ENCODE assay signal across 1 cellular context in the genomic region with DNA sequence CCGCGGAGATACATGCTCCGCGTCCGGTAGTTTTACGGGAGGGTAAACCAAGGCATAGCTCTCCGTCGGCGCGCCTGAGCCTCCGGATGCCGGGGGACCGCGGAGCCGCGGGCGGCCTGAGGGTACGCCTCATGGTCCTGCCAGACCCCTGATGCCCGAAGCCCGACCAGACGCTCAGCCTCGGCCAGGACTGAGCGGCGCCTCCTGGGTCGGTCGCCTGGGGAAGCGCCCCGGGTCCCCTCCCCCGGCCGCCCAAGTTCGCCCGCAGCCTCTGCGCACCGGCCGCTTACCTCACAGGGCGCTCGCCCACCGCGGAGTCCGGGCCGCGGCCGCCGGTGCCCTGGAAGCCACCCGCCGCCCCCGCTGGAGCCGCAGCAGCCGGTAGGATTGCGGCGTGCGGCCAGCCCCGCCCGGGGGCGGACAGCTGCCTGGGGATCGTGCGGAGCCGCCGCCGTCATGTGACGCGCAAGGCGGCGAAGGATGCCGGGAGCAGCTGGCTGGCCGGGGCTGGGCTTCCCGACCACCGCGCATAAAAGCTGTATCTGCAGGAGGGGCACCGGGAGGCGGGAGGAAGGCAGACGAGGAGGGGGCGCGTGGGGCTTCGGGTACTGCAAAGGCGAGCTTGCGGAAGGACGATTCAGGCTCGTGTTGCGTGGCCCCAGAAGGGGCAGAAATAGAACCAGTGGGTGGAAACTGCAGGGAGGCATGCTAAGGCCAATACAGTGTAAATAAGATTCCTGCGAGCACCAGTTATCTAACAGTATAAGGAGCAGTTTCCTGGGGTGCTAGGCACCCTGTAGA.
TF ChIP-seq lines count a peak whose summit lies in the region.

A gene with protein sequence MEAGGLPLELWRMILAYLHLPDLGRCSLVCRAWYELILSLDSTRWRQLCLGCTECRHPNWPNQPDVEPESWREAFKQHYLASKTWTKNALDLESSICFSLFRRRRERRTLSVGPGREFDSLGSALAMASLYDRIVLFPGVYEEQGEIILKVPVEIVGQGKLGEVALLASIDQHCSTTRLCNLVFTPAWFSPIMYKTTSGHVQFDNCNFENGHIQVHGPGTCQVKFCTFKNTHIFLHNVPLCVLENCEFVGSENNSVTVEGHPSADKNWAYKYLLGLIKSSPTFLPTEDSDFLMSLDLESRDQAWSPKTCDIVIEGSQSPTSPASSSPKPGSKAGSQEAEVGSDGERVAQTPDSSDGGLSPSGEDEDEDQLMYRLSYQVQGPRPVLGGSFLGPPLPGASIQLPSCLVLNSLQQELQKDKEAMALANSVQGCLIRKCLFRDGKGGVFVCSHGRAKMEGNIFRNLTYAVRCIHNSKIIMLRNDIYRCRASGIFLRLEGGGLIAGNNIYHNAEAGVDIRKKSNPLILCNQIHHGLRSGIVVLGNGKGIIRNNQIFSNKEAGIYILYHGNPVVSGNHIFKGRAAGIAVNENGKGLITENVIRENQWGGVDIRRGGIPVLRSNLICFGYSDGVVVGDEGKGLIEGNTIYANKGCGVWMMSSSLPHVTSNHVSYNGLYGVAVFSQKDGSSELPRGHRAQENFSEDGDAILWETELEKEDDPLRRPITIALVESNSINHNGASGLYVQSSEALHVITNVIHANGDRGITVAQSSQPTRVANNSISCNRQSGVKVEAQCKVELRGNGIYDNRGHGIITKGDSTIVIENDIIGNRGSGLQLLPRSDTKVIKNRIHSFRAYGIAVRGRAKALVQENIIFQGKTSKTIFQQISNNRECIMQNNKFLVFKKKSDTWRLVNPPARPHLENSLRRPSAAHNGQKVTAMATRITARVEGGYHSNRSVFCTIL (minus strand): TSS at position 460 of the 801 bp plus-strand sequence. CDS start 34,612 bp downstream, outside the sequence.

TF ChIP-seq in GM12878, 131 proteins besides CTCF, POLR2A, EP300 and RAD21 (continued from another document):
- TF ChIP-seq, protein P1, sequence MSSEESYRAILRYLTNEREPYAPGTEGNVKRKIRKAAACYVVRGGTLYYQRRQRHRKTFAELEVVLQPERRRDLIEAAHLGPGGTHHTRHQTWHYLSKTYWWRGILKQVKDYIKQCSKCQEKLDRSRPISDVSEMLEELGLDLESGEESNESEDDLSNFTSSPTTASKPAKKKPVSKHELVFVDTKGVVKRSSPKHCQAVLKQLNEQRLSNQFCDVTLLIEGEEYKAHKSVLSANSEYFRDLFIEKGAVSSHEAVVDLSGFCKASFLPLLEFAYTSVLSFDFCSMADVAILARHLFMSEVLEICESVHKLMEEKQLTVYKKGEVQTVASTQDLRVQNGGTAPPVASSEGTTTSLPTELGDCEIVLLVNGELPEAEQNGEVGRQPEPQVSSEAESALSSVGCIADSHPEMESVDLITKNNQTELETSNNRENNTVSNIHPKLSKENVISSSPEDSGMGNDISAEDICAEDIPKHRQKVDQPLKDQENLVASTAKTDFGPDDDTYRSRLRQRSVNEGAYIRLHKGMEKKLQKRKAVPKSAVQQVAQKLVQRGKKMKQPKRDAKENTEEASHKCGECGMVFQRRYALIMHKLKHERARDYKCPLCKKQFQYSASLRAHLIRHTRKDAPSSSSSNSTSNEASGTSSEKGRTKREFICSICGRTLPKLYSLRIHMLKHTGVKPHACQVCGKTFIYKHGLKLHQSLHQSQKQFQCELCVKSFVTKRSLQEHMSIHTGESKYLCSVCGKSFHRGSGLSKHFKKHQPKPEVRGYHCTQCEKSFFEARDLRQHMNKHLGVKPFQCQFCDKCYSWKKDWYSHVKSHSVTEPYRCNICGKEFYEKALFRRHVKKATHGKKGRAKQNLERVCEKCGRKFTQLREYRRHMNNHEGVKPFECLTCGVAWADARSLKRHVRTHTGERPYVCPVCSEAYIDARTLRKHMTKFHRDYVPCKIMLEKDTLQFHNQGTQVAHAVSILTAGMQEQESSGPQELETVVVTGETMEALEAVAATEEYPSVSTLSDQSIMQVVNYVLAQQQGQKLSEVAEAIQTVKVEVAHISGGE (CRISPR knock-in tag; IDR thresholded peaks at IDR 0.05): no peak
- TF ChIP-seq, protein P2, sequence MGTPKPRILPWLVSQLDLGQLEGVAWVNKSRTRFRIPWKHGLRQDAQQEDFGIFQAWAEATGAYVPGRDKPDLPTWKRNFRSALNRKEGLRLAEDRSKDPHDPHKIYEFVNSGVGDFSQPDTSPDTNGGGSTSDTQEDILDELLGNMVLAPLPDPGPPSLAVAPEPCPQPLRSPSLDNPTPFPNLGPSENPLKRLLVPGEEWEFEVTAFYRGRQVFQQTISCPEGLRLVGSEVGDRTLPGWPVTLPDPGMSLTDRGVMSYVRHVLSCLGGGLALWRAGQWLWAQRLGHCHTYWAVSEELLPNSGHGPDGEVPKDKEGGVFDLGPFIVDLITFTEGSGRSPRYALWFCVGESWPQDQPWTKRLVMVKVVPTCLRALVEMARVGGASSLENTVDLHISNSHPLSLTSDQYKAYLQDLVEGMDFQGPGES (IDR thresholded peaks at IDR 0.05): no peak
- peak; percentile 83 to 96 for TF ChIP-seq BHLHE40 (IDR thresholded peaks at IDR 0.05; ENCODE audit: borderline replicate concordance in 1 of 2, low read depth in 2 of 2, low read length in 1 of 2)
- peak; percentile 96 for TF ChIP-seq TCF12 (IDR thresholded peaks at IDR 0.05; ENCODE audit: low read depth, low read length)
- TF ChIP-seq NFIC (IDR thresholded peaks at IDR 0.05; ENCODE audit: low read depth, low read length): 0 out of 2 replicates have a peak, but pooled peaks have one; percentile 11
- peak; percentile 86 for TF ChIP-seq TCF3 (IDR thresholded peaks at IDR 0.05; ENCODE audit: borderline replicate concordance, insufficient read depth, low read depth, low read length)
- peak; percentile 21 for TF ChIP-seq RELA (IDR thresholded peaks at IDR 0.05; ENCODE audit: borderline replicate concordance, partially characterized antibody)
- TF ChIP-seq IKZF2 (IDR thresholded peaks at IDR 0.05): peak; percentile 10 to 30; a peak in 1 of 4 replicates
- TF ChIP-seq, protein P3, sequence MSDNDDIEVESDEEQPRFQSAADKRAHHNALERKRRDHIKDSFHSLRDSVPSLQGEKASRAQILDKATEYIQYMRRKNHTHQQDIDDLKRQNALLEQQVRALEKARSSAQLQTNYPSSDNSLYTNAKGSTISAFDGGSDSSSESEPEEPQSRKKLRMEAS (IDR thresholded peaks at IDR 0.05; ENCODE audit: low read depth, low read length): peak; percentile 76; the same call in 1 of the 2 replicates
- TF ChIP-seq, protein P4, sequence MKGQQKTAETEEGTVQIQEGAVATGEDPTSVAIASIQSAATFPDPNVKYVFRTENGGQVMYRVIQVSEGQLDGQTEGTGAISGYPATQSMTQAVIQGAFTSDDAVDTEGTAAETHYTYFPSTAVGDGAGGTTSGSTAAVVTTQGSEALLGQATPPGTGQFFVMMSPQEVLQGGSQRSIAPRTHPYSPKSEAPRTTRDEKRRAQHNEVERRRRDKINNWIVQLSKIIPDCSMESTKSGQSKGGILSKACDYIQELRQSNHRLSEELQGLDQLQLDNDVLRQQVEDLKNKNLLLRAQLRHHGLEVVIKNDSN (IDR thresholded peaks at IDR 0.05; ENCODE audit: borderline replicate concordance, extremely low read length, insufficient read depth, low read depth, low read length): peak; percentile 85
- TF ChIP-seq, protein P5, sequence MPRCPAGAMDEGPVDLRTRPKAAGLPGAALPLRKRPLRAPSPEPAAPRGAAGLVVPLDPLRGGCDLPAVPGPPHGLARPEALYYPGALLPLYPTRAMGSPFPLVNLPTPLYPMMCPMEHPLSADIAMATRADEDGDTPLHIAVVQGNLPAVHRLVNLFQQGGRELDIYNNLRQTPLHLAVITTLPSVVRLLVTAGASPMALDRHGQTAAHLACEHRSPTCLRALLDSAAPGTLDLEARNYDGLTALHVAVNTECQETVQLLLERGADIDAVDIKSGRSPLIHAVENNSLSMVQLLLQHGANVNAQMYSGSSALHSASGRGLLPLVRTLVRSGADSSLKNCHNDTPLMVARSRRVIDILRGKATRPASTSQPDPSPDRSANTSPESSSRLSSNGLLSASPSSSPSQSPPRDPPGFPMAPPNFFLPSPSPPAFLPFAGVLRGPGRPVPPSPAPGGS (IDR thresholded peaks at IDR 0.05; ENCODE audit: borderline replicate concordance, insufficient read depth, low read depth, low read length, poor library complexity, severe bottlenecking): peak; percentile 85
- peak; percentile 23; the same call in 1 of the 2 replicates for TF ChIP-seq NR2C1 (IDR thresholded peaks at IDR 0.05)
- TF ChIP-seq, protein P6, sequence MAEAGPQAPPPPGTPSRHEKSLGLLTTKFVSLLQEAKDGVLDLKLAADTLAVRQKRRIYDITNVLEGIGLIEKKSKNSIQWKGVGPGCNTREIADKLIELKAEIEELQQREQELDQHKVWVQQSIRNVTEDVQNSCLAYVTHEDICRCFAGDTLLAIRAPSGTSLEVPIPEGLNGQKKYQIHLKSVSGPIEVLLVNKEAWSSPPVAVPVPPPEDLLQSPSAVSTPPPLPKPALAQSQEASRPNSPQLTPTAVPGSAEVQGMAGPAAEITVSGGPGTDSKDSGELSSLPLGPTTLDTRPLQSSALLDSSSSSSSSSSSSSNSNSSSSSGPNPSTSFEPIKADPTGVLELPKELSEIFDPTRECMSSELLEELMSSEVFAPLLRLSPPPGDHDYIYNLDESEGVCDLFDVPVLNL (IDR thresholded peaks at IDR 0.05; ENCODE audit: low read depth, low read length): no peak
- 0 out of 2 replicates have a peak, but pooled peaks have one; percentile 63 for TF ChIP-seq ASH2L (IDR thresholded peaks at IDR 0.05; ENCODE audit: borderline replicate concordance, low read depth)
- no peak for TF ChIP-seq ZSCAN29 (IDR thresholded peaks at IDR 0.05)
- TF ChIP-seq RB1 (IDR thresholded peaks at IDR 0.05; ENCODE audit: borderline replicate concordance): 0 out of 2 replicates have a peak, but pooled peaks have one; percentile 20
- TF ChIP-seq CHD4 (IDR thresholded peaks at IDR 0.05): no peak
- TF ChIP-seq HDGF (IDR thresholded peaks at IDR 0.05): 0 out of 2 replicates have a peak, but pooled peaks have one; percentile 21
- no peak for TF ChIP-seq EZH2 (IDR thresholded peaks at IDR 0.05; ENCODE audit: borderline replicate concordance, control insufficient read depth, low read depth, low read length)
- peak; percentile 80 for TF ChIP-seq RUNX3 (IDR thresholded peaks at IDR 0.05; ENCODE audit: low read length)
- TF ChIP-seq, protein P7, sequence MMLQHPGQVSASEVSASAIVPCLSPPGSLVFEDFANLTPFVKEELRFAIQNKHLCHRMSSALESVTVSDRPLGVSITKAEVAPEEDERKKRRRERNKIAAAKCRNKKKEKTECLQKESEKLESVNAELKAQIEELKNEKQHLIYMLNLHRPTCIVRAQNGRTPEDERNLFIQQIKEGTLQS (IDR thresholded peaks at IDR 0.05; ENCODE audit: borderline replicate concordance, extremely low read depth, low read depth, low read length): peak; percentile 26; the same call in 1 of the 2 replicates
- TF ChIP-seq YY1 (IDR thresholded peaks at IDR 0.05; ENCODE audit: low read depth, low read length): peak; percentile 63; the same call in 1 of the 2 replicates
- TF ChIP-seq RAD51 (IDR thresholded peaks at IDR 0.05): peak; percentile 56
- TF ChIP-seq, protein P8, sequence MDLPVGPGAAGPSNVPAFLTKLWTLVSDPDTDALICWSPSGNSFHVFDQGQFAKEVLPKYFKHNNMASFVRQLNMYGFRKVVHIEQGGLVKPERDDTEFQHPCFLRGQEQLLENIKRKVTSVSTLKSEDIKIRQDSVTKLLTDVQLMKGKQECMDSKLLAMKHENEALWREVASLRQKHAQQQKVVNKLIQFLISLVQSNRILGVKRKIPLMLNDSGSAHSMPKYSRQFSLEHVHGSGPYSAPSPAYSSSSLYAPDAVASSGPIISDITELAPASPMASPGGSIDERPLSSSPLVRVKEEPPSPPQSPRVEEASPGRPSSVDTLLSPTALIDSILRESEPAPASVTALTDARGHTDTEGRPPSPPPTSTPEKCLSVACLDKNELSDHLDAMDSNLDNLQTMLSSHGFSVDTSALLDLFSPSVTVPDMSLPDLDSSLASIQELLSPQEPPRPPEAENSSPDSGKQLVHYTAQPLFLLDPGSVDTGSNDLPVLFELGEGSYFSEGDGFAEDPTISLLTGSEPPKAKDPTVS (IDR thresholded peaks at IDR 0.05; ENCODE audit: low read depth, low read length): no peak
- 0 out of 2 replicates have a peak, but pooled peaks have one; percentile 26 for TF ChIP-seq BCL11A (IDR thresholded peaks at IDR 0.05; ENCODE audit: low read depth, low read length)
- TF ChIP-seq EGR1 (IDR thresholded peaks at IDR 0.05; ENCODE audit: borderline replicate concordance in 1 of 2, low read depth in 2 of 2, low read length in 2 of 2): peak in 1 of 2 experiments; percentile 94; a peak in 2 of 3 replicates
- TF ChIP-seq, protein P9, sequence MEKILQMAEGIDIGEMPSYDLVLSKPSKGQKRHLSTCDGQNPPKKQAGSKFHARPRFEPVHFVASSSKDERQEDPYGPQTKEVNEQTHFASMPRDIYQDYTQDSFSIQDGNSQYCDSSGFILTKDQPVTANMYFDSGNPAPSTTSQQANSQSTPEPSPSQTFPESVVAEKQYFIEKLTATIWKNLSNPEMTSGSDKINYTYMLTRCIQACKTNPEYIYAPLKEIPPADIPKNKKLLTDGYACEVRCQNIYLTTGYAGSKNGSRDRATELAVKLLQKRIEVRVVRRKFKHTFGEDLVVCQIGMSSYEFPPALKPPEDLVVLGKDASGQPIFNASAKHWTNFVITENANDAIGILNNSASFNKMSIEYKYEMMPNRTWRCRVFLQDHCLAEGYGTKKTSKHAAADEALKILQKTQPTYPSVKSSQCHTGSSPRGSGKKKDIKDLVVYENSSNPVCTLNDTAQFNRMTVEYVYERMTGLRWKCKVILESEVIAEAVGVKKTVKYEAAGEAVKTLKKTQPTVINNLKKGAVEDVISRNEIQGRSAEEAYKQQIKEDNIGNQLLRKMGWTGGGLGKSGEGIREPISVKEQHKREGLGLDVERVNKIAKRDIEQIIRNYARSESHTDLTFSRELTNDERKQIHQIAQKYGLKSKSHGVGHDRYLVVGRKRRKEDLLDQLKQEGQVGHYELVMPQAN (conservative IDR thresholded peaks at IDR 0.05): peak; percentile 62
